ENCODE assay signal across 11 cellular contexts in the genomic region with DNA sequence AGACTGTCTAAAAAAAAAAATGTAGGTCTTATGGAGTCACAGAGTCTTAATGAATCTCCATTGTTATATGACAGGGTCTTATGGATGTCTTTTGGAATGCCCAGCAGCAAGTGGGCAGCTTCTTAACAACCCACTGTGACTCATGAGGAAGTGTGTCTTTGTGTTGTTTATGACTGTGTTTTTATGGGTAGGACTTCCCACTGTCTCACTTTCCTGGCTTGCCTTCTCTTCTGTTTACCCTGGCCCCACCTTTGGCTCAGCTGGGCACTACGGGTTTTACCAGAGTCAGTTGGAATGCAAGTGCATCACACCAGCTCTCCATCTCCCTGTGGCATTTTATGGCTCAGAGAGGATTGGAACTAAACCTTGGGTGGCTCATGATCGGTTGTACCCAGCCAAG.
DNase-seq lines count a peak whose midpoint lies in the region; ATAC-seq, FAIRE-seq and TF ChIP-seq lines count a peak whose summit lies in the region.
"Had no signal": no experiment of that assay in that cellular context is flagged by ENCODE, and none has a peak within 500 bp of the region (broad histone marks: within the 10 kb centered on the region; RNA-seq: fewer than 3 reads in every experiment).

No MANE protein-coding gene starts in this region.

- peak; percentile 28 for DNase-seq in COR-L47 (lab: John Stamatoyannopoulos, UW)
- peak; percentile 32 for DNase-seq in NCI-H146 (lab: John Stamatoyannopoulos, UW)
- DNase-seq in myocyte (ENCODE audit: low read depth), result peak; percentile 22
- no peak for DNase-seq in progenitor cell of endocrine pancreas (ENCODE audit: low spot score, unreplicated experiment)
- DNase-seq in sigmoid colon, result no peak
- DNase-seq: activated T-cell treated with anti-CD3 and anti-CD28 coated beads, Interleukin-2, amount 50 U/mL, for 48 hours; naive B cell had no signal

- no peak for TF ChIP-seq POLR2A in sigmoid colon (IDR thresholded peaks at IDR 0.05)

- ATAC-seq in HG03565 (IDR thresholded peaks at IDR 0.05; ENCODE audit: unreplicated experiment) (no peak), GM21367 (IDR thresholded peaks at IDR 0.05; ENCODE audit: unreplicated experiment) (no peak)

- H3K36me3 ChIP-seq in sigmoid colon, result no peaks in the 10 kb centered on the region

- no peak overlapping the region for H3K27ac Mint-ChIP-seq in progenitor cell of endocrine pancreas

- peaks cover 3% of the 10 kb centered on the region for H3K36me3 Mint-ChIP-seq in progenitor cell of endocrine pancreas (ENCODE audit: insufficient read depth)

- H3K4me1 Mint-ChIP-seq in progenitor cell of endocrine pancreas (ENCODE audit: low read depth), result peaks cover 19% of the 10 kb centered on the region

- TF ChIP-seq CTCF in progenitor cell of endocrine pancreas (IDR thresholded peaks at IDR 0.05; ENCODE audit: unreplicated experiment) (no peak), sigmoid colon (IDR thresholded peaks at IDR 0.05) (no peak)

- H3K27me3 Mint-ChIP-seq in progenitor cell of endocrine pancreas, result no peaks in the 10 kb centered on the region
- H3K27me3 Mint-ChIP-seq: naive B cell had no signal

- intact Hi-C loops in sigmoid colon (cut with DNase I), result no loop called here

- H3K4me3 ChIP-seq in sigmoid colon, result no peak overlapping the region

- peaks cover 0 to 7% (median 0%) of the 10 kb centered on the region in 4 donors for H3K4me1 ChIP-seq in sigmoid colon

- peak; percentile 73 for FAIRE-seq in colon (lab: Jason Lieb, UNC)

- no peaks in the 10 kb centered on the region for H3K27me3 ChIP-seq in sigmoid colon

- WGBS in sigmoid colon, 2 donors, result 12 to 71% methylated on average over 2 of the region's 2 CpGs

- H3K9me3 Mint-ChIP-seq in progenitor cell of endocrine pancreas (ENCODE audit: low read depth), result peaks cover 4% of the 10 kb centered on the region

- no peak for TF ChIP-seq EP300 in sigmoid colon (IDR thresholded peaks at IDR 0.05)

- no peak overlapping the region for H3K27ac ChIP-seq in sigmoid colon
- H3K27ac ChIP-seq: VCaP had no signal

- no peak overlapping the region for H3K4me3 Mint-ChIP-seq in progenitor cell of endocrine pancreas (ENCODE audit: low read depth)

- no peaks in the 10 kb centered on the region for H3K9me3 ChIP-seq in sigmoid colon

Comparison
In these comparisons a context has a peak if more than half of its experiments do, and no peak if none do; other contexts are left out.
1. DNase-seq: peak in COR-L47 (single experiment), NCI-H146 (single experiment) and myocyte (single experiment); none in progenitor cell of endocrine pancreas (single experiment) and sigmoid colon (single experiment).